In genomic region chr2:204272089-204272488, GRCh38 we compare ENCODE assay signal across 17 cellular contexts.
"Had no signal": no experiment of that assay in that cellular context is flagged by ENCODE, and none has a peak within 500 bp of the region (broad histone marks: within the 10 kb centered on the region; RNA-seq: fewer than 3 reads in every experiment).

No MANE protein-coding gene starts in this region.

- DNase-seq: activated CD4-positive, alpha-beta T cell treated with anti-CD3 and anti-CD28 coated beads for 1 hour; activated CD4-positive, alpha-beta T cell treated with anti-CD3 and anti-CD28 coated beads, Interleukin-2, amount 50 U/mL, for 4 hours; activated naive CD4-positive, alpha-beta T cell treated with anti-CD3 and anti-CD28 coated beads, Interleukin-2, amount 10 ng/mL, durations not matched to agents 7 days and 5 days; activated T-cell treated with anti-CD3 and anti-CD28 coated beads, Interleukin-2, amount 50 U/mL, for 1 hour; esophagus squamous epithelium; hypothalamus; left cardiac atrium; mammary epithelial cell; mucosa of descending colon; natural killer cell; stimulated activated CD4-positive, alpha-beta T cell treated with anti-CD3 and anti-CD28 coated beads, Interleukin-15, amount 100 ng/mL, for 24 hours; stimulated activated CD4-positive, alpha-beta T cell treated with anti-CD3 and anti-CD28 coated beads, Interleukin-4, amount 100 ng/mL, for 24 hours; stimulated activated naive CD4-positive, alpha-beta T cell; T-cell; T-helper 9 cell; trophoblast cell had no signal

- H3K36me3 ChIP-seq: esophagus squamous epithelium had no signal

- H3K27ac ChIP-seq: skin epidermis had no signal

- H3K4me3 Mint-ChIP-seq: activated naive CD4-positive, alpha-beta T cell treated with anti-CD3 and anti-CD28 coated beads, Interleukin-2, amount 10 ng/mL, durations not matched to agents 7 days and 5 days; natural killer cell; T-cell had no signal

- H3K27ac Mint-ChIP-seq: activated naive CD4-positive, alpha-beta T cell treated with anti-CD3 and anti-CD28 coated beads, Interleukin-2, amount 10 ng/mL, durations not matched to agents 7 days and 5 days; natural killer cell; T-cell had no signal

- H3K36me3 Mint-ChIP-seq: activated naive CD4-positive, alpha-beta T cell treated with anti-CD3 and anti-CD28 coated beads, Interleukin-2, amount 10 ng/mL, durations not matched to agents 7 days and 5 days; natural killer cell; T-cell had no signal

- H3K4me1 Mint-ChIP-seq: activated naive CD4-positive, alpha-beta T cell treated with anti-CD3 and anti-CD28 coated beads, Interleukin-2, amount 10 ng/mL, durations not matched to agents 7 days and 5 days; natural killer cell; T-cell had no signal

- H3K27me3 ChIP-seq: esophagus squamous epithelium had no signal

- ATAC-seq: mucosa of descending colon, natural killer cell, T-cell had no signal

- H3K4me3 ChIP-seq: esophagus squamous epithelium, mucosa of descending colon, skin epidermis had no signal

- H3K9me3 Mint-ChIP-seq: natural killer cell had no signal
